25 cellular contexts compared by ENCODE assay signal in the genomic region with DNA sequence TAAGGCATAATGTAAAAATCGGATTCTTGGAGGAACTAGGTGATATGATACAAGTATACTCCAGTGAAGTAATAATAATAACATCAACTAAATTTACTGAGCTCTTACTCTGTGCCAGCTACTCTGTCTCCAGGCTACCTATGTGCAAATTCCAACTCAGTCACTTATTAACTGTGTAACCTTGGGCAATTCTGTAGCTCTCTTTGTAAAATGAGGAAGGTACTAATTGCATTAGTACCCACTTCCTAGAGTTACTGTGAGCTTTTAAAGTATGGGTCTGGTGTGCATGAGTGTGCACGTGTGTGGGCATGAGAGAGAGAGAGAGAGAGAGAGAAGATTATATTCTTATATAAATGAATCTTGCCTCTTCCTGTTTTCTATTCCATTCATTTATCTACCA.
"Had no signal": no experiment of that assay in that cellular context is flagged by ENCODE, and none has a peak within 500 bp of the region (broad histone marks: within the 10 kb centered on the region; RNA-seq: fewer than 3 reads in every experiment).

No MANE protein-coding gene starts in this region.

- H3K27me3 ChIP-seq: colonic mucosa, neural progenitor cell, ovary, testis, transverse colon had no signal

- H3K27me3 Mint-ChIP-seq: stimulated activated memory B cell treated with anti-CD40 and anti-IgM and Interleukin-4, amounts not matched to agents 10 μg/mL and 1 μg/mL and 100 μg/mL, for 72 hours had no signal

- H3K4me1 Mint-ChIP-seq: neural progenitor cell; stimulated activated memory B cell treated with anti-CD40 and anti-IgM and Interleukin-4, amounts not matched to agents 10 μg/mL and 1 μg/mL and 100 μg/mL, for 72 hours; stimulated activated naive CD8-positive, alpha-beta T cell treated with anti-CD3 and anti-CD28 coated beads, Interleukin-15, amount 100 ng/mL, for 72 hours had no signal

- H3K36me3 Mint-ChIP-seq: natural killer cell treated with Interleukin-12 subunit alpha and Interleukin-12 subunit beta and Interleukin-15 and Interleukin-18, amount 100 ng/mL, for 72 hours; neural progenitor cell; stimulated activated memory B cell treated with anti-CD40 and anti-IgM and Interleukin-4, amounts not matched to agents 10 μg/mL and 1 μg/mL and 100 μg/mL, for 72 hours had no signal

- H3K4me1 ChIP-seq: colonic mucosa, foreskin keratinocyte, neural progenitor cell, prostate gland, spleen, testis, transverse colon had no signal

- H3K9me3 ChIP-seq: colonic mucosa, ovary, prostate gland, spleen, testis, transverse colon had no signal

- H3K27ac ChIP-seq: colonic mucosa, foreskin keratinocyte, neural progenitor cell, ovary, prostate gland, spleen, testis, transverse colon had no signal

- DNase-seq: colonic mucosa; dermis blood vessel endothelial cell; erythroblast; foreskin keratinocyte; head of caudate nucleus; hippocampal formation; left ventricle myocardium superior; mesenchymal stem cell; midbrain; nucleus accumbens; ovary; retina; spleen; stimulated activated CD4-positive, alpha-beta T cell treated with anti-CD3 and anti-CD28 coated beads, Interleukin-15, amount 100 ng/mL, for 24 hours; stimulated activated CD4-positive, alpha-beta T cell treated with anti-CD3 and anti-CD28 coated beads, Interleukin-1b, Interleukin-23, amount 100 ng/mL, for 48 hours; stimulated activated CD4-positive, alpha-beta T cell treated with anti-CD3 and anti-CD28 coated beads, Interleukin-4, amount 100 ng/mL, for 24 hours; stimulated activated naive CD8-positive, alpha-beta T cell treated with anti-CD3 and anti-CD28 coated beads, Interleukin-15, amount 100 ng/mL, for 72 hours; testis; transverse colon had no signal

- ATAC-seq: foreskin keratinocyte; left ventricle myocardium superior; natural killer cell treated with Interleukin-12 subunit alpha and Interleukin-12 subunit beta and Interleukin-15 and Interleukin-18, amount 100 ng/mL, for 72 hours; sciatic nerve; stimulated activated memory B cell treated with anti-CD40 and anti-IgM and Interleukin-4, amounts not matched to agents 10 μg/mL and 1 μg/mL and 100 μg/mL, for 72 hours; stimulated activated naive CD8-positive, alpha-beta T cell treated with anti-CD3 and anti-CD28 coated beads, Interleukin-15, amount 100 ng/mL, for 72 hours had no signal

- H3K36me3 ChIP-seq: colonic mucosa, neural progenitor cell, ovary, prostate gland, spleen, transverse colon had no signal

- H3K9me3 Mint-ChIP-seq: neural progenitor cell; stimulated activated memory B cell treated with anti-CD40 and anti-IgM and Interleukin-4, amounts not matched to agents 10 μg/mL and 1 μg/mL and 100 μg/mL, for 72 hours had no signal

- H3K4me3 Mint-ChIP-seq: natural killer cell treated with Interleukin-12 subunit alpha and Interleukin-12 subunit beta and Interleukin-15 and Interleukin-18, amount 100 ng/mL, for 72 hours; neural progenitor cell; stimulated activated memory B cell treated with anti-CD40 and anti-IgM and Interleukin-4, amounts not matched to agents 10 μg/mL and 1 μg/mL and 100 μg/mL, for 72 hours; stimulated activated naive CD8-positive, alpha-beta T cell treated with anti-CD3 and anti-CD28 coated beads, Interleukin-15, amount 100 ng/mL, for 72 hours had no signal

- H3K4me3 ChIP-seq: colonic mucosa, lung, neural progenitor cell, ovary, prostate gland, spleen, testis, transverse colon had no signal

- H3K27ac Mint-ChIP-seq: natural killer cell treated with Interleukin-12 subunit alpha and Interleukin-12 subunit beta and Interleukin-15 and Interleukin-18, amount 100 ng/mL, for 72 hours; neural progenitor cell; stimulated activated memory B cell treated with anti-CD40 and anti-IgM and Interleukin-4, amounts not matched to agents 10 μg/mL and 1 μg/mL and 100 μg/mL, for 72 hours; stimulated activated naive CD8-positive, alpha-beta T cell treated with anti-CD3 and anti-CD28 coated beads, Interleukin-15, amount 100 ng/mL, for 72 hours had no signal
